ENCODE assay signal across 8 cellular contexts in genomic region chr2:110499755-110500377, GRCh38. TPM values are rescaled to one million over a fixed set of nuclear protein-coding genes. Genes with fewer than 3 reads are reported as not detected.
A peak's percentile ranks its signal among the peaks of the same experiment; 100 is the strongest.
DNase-seq lines count a peak whose midpoint lies in the region; ATAC-seq, FAIRE-seq and TF ChIP-seq lines count a peak whose summit lies in the region.
"Not testable (repeated sequence)": the region's sequence is repeated elsewhere in the genome, so short reads cannot be mapped to it uniquely, and the experiment has no call there.

No MANE protein-coding gene starts in this region.

- H3K9me3 Mint-ChIP-seq in activated T-helper 17 cell treated with anti-CD3 and anti-CD28 coated beads, Interleukin-2, amount 50 U/mL, for 72 hours, result not testable (repeated sequence)

- ATAC-seq in GM18511 (IDR thresholded peaks at IDR 0.05; ENCODE audit: unreplicated experiment) (peak; percentile 74), GM19463 (IDR thresholded peaks at IDR 0.05; ENCODE audit: unreplicated experiment) (peak; percentile 83), HCT116 (peak; percentile 95), HG03097 (IDR thresholded peaks at IDR 0.05; ENCODE audit: low FRiP score, unreplicated experiment) (peak; percentile 81), HG03565 (IDR thresholded peaks at IDR 0.05; ENCODE audit: unreplicated experiment) (peak; percentile 88)
- ATAC-seq in activated T-helper 17 cell treated with anti-CD3 and anti-CD28 coated beads, Interleukin-2, amount 50 U/mL, for 72 hours (replicated peaks), result peak; percentile 75
- ATAC-seq in stimulated activated naive CD8-positive, alpha-beta T cell treated with anti-CD3 and anti-CD28 coated beads, Interleukin-15, Interleukin-2, amounts not matched to agents 100 U/mL and 50 U/mL, for 24 hours, result peak; percentile 73

- BruUV-seq in HCT116 (replicated peaks; lab: Mats Ljungman, UMichigan), result not testable (repeated sequence)

- CTCF ChIA-PET in HCT116 (lab: Charles Lee), result not testable (repeated sequence)

- H3K27me3 ChIP-seq in HCT116 (ENCODE audit: insufficient read depth, low read length); keratinocyte (ENCODE audit: control insufficient read depth, extremely low read depth, insufficient read depth, low read length): not testable (repeated sequence)

- not testable (repeated sequence) for H3K27ac ChIP-seq in HCT116 (ENCODE audit: low read depth, low read length); keratinocyte (ENCODE audit: control insufficient read depth, insufficient read depth, low read length)

- not testable (repeated sequence) for DNase-seq in HCT116 (ENCODE audit: low read depth, low spot score); keratinocyte (ENCODE audit: low read depth, low spot score); stimulated activated naive CD8-positive, alpha-beta T cell treated with anti-CD3 and anti-CD28 coated beads, Interleukin-15, Interleukin-2, amounts not matched to agents 100 U/mL and 50 U/mL, for 24 hours

- not testable (repeated sequence) for H3K9me2 ChIP-seq in HCT116 (ENCODE audit: insufficient read depth)

- not testable (repeated sequence) for H3K27ac Mint-ChIP-seq in activated T-helper 17 cell treated with anti-CD3 and anti-CD28 coated beads, Interleukin-2, amount 50 U/mL, for 72 hours

- FAIRE-seq in keratinocyte (lab: Jason Lieb, UNC), result peak; percentile 60

- H3K4me2 ChIP-seq in HCT116 (ENCODE audit: low read length); keratinocyte (ENCODE audit: control insufficient read depth, extremely low read depth, insufficient read depth, low read depth, low read length): not testable (repeated sequence)

- RAD21 ChIA-PET in HCT116 (lab: Charles Lee; ENCODE audit: low non-redundant PET in 1 of 2, low total read pairs in 2 of 2, uncharacterized antibody in 2 of 2, unreplicated experiment in 2 of 2), result not testable (repeated sequence)

- POLR2A ChIA-PET in HCT116 (lab: Charles Lee), result not testable (repeated sequence)

- not testable (repeated sequence) for H3K9me3 ChIP-seq in HCT116 (ENCODE audit: control insufficient read depth in 1 of 2, insufficient read depth in 1 of 2, low read depth in 1 of 2, low read length in 2 of 2); keratinocyte (ENCODE audit: control insufficient read depth, low read depth, low read length)

- H2AFZ ChIP-seq in HCT116 (ENCODE audit: low read depth, low read length, poor library complexity, severe bottlenecking); keratinocyte (ENCODE audit: control insufficient read depth, low read length): not testable (repeated sequence)

- not testable (repeated sequence) for TF ChIP-seq CTCF in HCT116 (IDR thresholded peaks at IDR 0.05 in 2 of 3, conservative IDR thresholded peaks at IDR 0.05 in 1 of 3; ENCODE audit: borderline replicate concordance in 1 of 3, insufficient read depth in 1 of 3, low read depth in 2 of 3, low read length in 2 of 3); keratinocyte (optimal IDR thresholded peaks at IDR 0.05 in 1 of 3, IDR thresholded peaks at IDR 0.05 in 1 of 3, conservative IDR thresholded peaks at IDR 0.05 in 1 of 3; ENCODE audit: extremely low read depth in 1 of 3, insufficient read depth in 2 of 3, low read length in 3 of 3)

- H3K4me3 ChIP-seq in HCT116 (replicated peaks in 1 of 2; ENCODE audit: low read depth in 1 of 2, low read length in 2 of 2); keratinocyte (ENCODE audit: control insufficient read depth in 2 of 3, extremely low read depth in 1 of 3, insufficient read depth in 2 of 3, low read depth in 1 of 3, low read length in 3 of 3): not testable (repeated sequence)

- not testable (repeated sequence) for H3K9ac ChIP-seq in HCT116 (ENCODE audit: low read length); keratinocyte (ENCODE audit: control insufficient read depth, extremely low read depth, insufficient read depth, low read length)

- H3K79me2 ChIP-seq in HCT116 (ENCODE audit: insufficient read depth, low read length); keratinocyte (ENCODE audit: control insufficient read depth, insufficient read depth, low read length): not testable (repeated sequence)

- not testable (repeated sequence) for H3K4me1 Mint-ChIP-seq in activated T-helper 17 cell treated with anti-CD3 and anti-CD28 coated beads, Interleukin-2, amount 50 U/mL, for 72 hours

- intact Hi-C loops in HCT116 (cut with micrococcal nuclease), result not testable (repeated sequence)

- not testable (repeated sequence) for TF ChIP-seq RAD21 in HCT116 (IDR thresholded peaks at IDR 0.05; ENCODE audit: low read depth)

- H4K20me1 ChIP-seq in HCT116 (ENCODE audit: insufficient read depth); keratinocyte (ENCODE audit: control insufficient read depth, extremely low read depth, insufficient read depth, low read length): not testable (repeated sequence)

- not testable (repeated sequence) for H3K36me3 ChIP-seq in HCT116 (ENCODE audit: control insufficient read depth in 1 of 2, insufficient read depth in 2 of 2, low read length in 2 of 2); keratinocyte (ENCODE audit: control insufficient read depth in 2 of 2, extremely low read depth in 1 of 2, insufficient read depth in 2 of 2, low read length in 2 of 2)

- TF ChIP-seq POLR2A in HCT116 (IDR thresholded peaks at IDR 0.05; ENCODE audit: borderline replicate concordance, extremely low read depth, insufficient read depth, insufficient read length), result not testable (repeated sequence)

- dilution Hi-C loops in keratinocyte (cut with MboI; ENCODE audit: extremely low pct_ligation_motif_present, low sequenced_read_pairs), result not testable (repeated sequence)

- H3K27me3 Mint-ChIP-seq in activated T-helper 17 cell treated with anti-CD3 and anti-CD28 coated beads, Interleukin-2, amount 50 U/mL, for 72 hours, result not testable (repeated sequence)

- H3K4me1 ChIP-seq in HCT116 (ENCODE audit: control insufficient read depth in 1 of 2, insufficient read depth in 2 of 2, low read length in 2 of 2); keratinocyte (ENCODE audit: control insufficient read depth, extremely low read depth, insufficient read depth, low read length): not testable (repeated sequence)

- not testable (repeated sequence) for H3K36me3 Mint-ChIP-seq in activated T-helper 17 cell treated with anti-CD3 and anti-CD28 coated beads, Interleukin-2, amount 50 U/mL, for 72 hours (ENCODE audit: low read depth)

- H3K9me1 ChIP-seq in keratinocyte (ENCODE audit: control insufficient read depth, extremely low read depth, insufficient read depth, low read length), result not testable (repeated sequence)

- not testable (repeated sequence) for H3K4me3 Mint-ChIP-seq in activated T-helper 17 cell treated with anti-CD3 and anti-CD28 coated beads, Interleukin-2, amount 50 U/mL, for 72 hours

RNA-seq across cellular contexts. Expression of gene LIMS4, which starts 27.2 kb away (rescaled TPM):
- total RNA-seq in HCT116 (2021; ENCODE audit: unreplicated experiment), result 1.1 TPM
- 0.04 and 0.44 TPM in 2 replicates for polyA plus RNA-seq in HCT116 (2012)
- 1 to 10 TPM in 1 of 2 donors, under 1 TPM in 1; 0.43 to 2.9 TPM for total RNA-seq in activated T-helper 17 cell treated with anti-CD3 and anti-CD28 coated beads, Interleukin-2, amount 50 U/mL, for 72 hours
- polyA plus RNA-seq in keratinocyte, result 0.24 to 0.58 TPM (median 0.25 TPM) in 3 replicates
- polyA plus RNA-seq in keratinocyte (2011; ENCODE audit: low read depth), result not detected
- polyA plus RNA-seq in keratinocyte (2011; cell fraction: cytosol; rRNA removed), result 0.19 and 0.21 TPM in 2 replicates
- 0.21 and 0.42 TPM in 2 replicates for polyA plus RNA-seq in keratinocyte (2011; cell fraction: nucleus; rRNA removed)
- polyA plus RNA-seq in keratinocyte (2012; ENCODE audit: low replicate concordance), result 0.18 and 0.37 TPM in 2 replicates
- 1.1 to 1.3 TPM in 2 of 3 replicates, not detected in the other for polyA minus RNA-seq in keratinocyte
- polyA minus RNA-seq in keratinocyte (2011; cell fraction: cytosol; rRNA and poly(A)+ RNA removed), result not detected
- not detected in 2 replicates for polyA minus RNA-seq in keratinocyte (2011; cell fraction: nucleus; rRNA and poly(A)+ RNA removed)
